20 cellular contexts compared by ENCODE assay signal in genomic region chr13:52711277-52711676, GRCh38. TPM values are rescaled to one million over a fixed set of nuclear protein-coding genes. Genes with fewer than 3 reads are reported as not detected.
"Had no signal": no experiment of that assay in that cellular context is flagged by ENCODE, and none has a peak within 500 bp of the region (broad histone marks: within the 10 kb centered on the region; RNA-seq: fewer than 3 reads in every experiment).

No MANE protein-coding gene starts in this region.

- ATAC-seq: esophagus mucosa, left cardiac atrium, pancreas, upper lobe of right lung had no signal

- H3K4me3 ChIP-seq: dorsolateral prefrontal cortex, lung, pancreas, stomach, testis, upper lobe of right lung had no signal

- H3K27me3 ChIP-seq: dorsolateral prefrontal cortex, pancreas, stomach, testis, upper lobe of right lung had no signal

- H3K4me1 ChIP-seq: pancreas, stomach, testis, upper lobe of right lung had no signal

- DNase-seq: activated CD4-positive, alpha-beta T cell treated with anti-CD3 and anti-CD28 coated beads, Interleukin-2, amount 10 ng/mL, durations not matched to agents 7 days and 5 days; activated CD4-positive, CD25-positive, alpha-beta regulatory T cell; activated CD8-positive, alpha-beta memory T cell treated with anti-CD3 and anti-CD28 coated beads, Interleukin-2, amount 50 U/mL, for 48 hours; activated gamma-delta T cell treated with Interleukin-2 at 50 U/mL for 16 hours; amniotic stem cell; dorsolateral prefrontal cortex; hippocampal formation; left cardiac atrium; midbrain; pancreas; stimulated activated CD4-positive, alpha-beta T cell treated with anti-CD3 and anti-CD28 coated beads, Interleukin-12 subunit alpha, Interleukin-12 subunit beta, amount 100 ng/mL, for 4 hours; stimulated activated CD4-positive, alpha-beta T cell treated with anti-CD3 and anti-CD28 coated beads, Interleukin-2, amount 100 ng/mL, for 24 hours; stomach; testis; upper lobe of right lung had no signal

- H3K36me3 ChIP-seq: pancreas, stomach, upper lobe of right lung had no signal

- H3K9me3 ChIP-seq: pancreas, testis, upper lobe of right lung had no signal

- H3K27ac ChIP-seq: dorsolateral prefrontal cortex, pancreas, stomach, testis, upper lobe of right lung had no signal

RNA-seq across cellular contexts. Expression of gene CNMD, which starts 28.3 kb away (rescaled TPM):
- total RNA-seq: activated CD4-positive, alpha-beta T cell treated with anti-CD3 and anti-CD28 coated beads, Interleukin-2, amount 10 ng/mL, durations not matched to agents 7 days and 5 days; cardiac septum; esophagus mucosa; fibroblast of villous mesenchyme; left cardiac atrium; stomach; T-helper 2 cell treated with Interferon-gamma antibody and Interleukin-4, amounts not matched to agents 100 ng/mL and 5 ng/mL, for 36 hours; upper lobe of right lung had no signal
- polyA plus RNA-seq: stomach had no signal
